Comparison of ENCODE assay signal across 8 cellular contexts in the genomic region with DNA sequence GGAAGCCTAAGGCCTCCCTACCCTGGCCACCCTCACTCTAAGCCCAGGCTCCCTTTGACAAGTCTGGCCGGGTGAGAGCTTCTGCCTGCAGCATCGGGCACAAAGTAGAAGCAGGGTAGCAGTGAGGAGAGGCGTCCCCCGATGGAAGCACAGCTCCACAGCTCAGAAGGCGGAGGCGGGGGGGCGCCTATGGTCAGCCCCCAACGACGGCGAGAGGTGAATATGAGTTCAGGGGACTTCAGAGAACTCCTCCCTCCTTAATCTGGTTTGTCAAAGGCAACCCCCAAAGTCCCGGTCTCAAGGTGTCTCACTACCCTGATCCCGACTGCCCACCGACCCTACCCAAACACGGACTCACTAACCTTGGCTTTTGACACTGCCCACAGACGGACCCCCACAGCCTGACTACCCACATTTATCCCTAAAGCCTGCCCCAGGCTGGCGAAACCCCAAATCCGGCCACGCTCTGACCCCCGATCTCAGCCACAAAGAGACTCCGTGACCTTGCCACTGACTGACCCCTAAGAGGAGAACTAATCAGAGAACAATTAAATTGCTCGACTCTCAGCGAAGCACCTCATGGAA. TPM values are rescaled to one million over a fixed set of nuclear protein-coding genes. Genes with fewer than 3 reads are reported as not detected.
DNase-seq lines count a peak whose midpoint lies in the region; ATAC-seq, FAIRE-seq and TF ChIP-seq lines count a peak whose summit lies in the region.

No MANE protein-coding gene starts in this region.

- H3K4me3 ChIP-seq in HepG2 (replicated peaks in 1 of 3; ENCODE audit: insufficient read depth in 1 of 3, low read depth in 2 of 3, low read length in 3 of 3) = peak overlapping the region; percentile 52 to 72 (median 55); a peak in 5 of 6 replicates
- peak overlapping the region; percentile 85 to 96 for H3K4me3 ChIP-seq in tibial artery

- no peak for FAIRE-seq in HepG2 (lab: Jason Lieb, UNC)

- WGBS in HepG2 (ENCODE audit: low lambda C conversion rate) = 53% methylated on average over 22 of the region's 22 CpGs

- H3K36me3 Mint-ChIP-seq in activated CD4-positive, alpha-beta T cell treated with anti-CD3 and anti-CD28 coated beads, Interleukin-2, amount 10 ng/mL, durations not matched to agents 7 days and 5 days (ENCODE audit: low read depth) = peaks cover 27% of the 10 kb centered on the region
- peaks cover 23% of the 10 kb centered on the region for H3K36me3 Mint-ChIP-seq in activated naive CD8-positive, alpha-beta T cell treated with anti-CD3 and anti-CD28 coated beads, Interleukin-2, amount 50 U/mL, for 24 hours (ENCODE audit: low read depth)

- H4K20me1 ChIP-seq in HepG2 (ENCODE audit: insufficient read depth, low read length) = peaks cover 6% of the 10 kb centered on the region; the same call in 1 of the 2 replicates

- ATAC-seq in activated naive CD8-positive, alpha-beta T cell treated with anti-CD3 and anti-CD28 coated beads, Interleukin-2, amount 50 U/mL, for 24 hours = no peak
- no peak for ATAC-seq in HepG2
- no peak for ATAC-seq in HG03159 (IDR thresholded peaks at IDR 0.05; ENCODE audit: unreplicated experiment)
- ATAC-seq in HG03135 (IDR thresholded peaks at IDR 0.05; ENCODE audit: unreplicated experiment) = no peak

- no peaks in the 10 kb centered on the region for H3K9me3 ChIP-seq in HepG2 (ENCODE audit: low read length)
- no peaks in the 10 kb centered on the region for H3K9me3 ChIP-seq in tibial artery

- H3K9ac ChIP-seq in HepG2 (ENCODE audit: insufficient read depth, low read depth, low read length) = peak overlapping the region; percentile 91

- no peak for TF ChIP-seq RAD21 in HepG2 (CRISPR knock-in tag; IDR thresholded peaks at IDR 0.05)

- no peak for TF ChIP-seq POLR2A in HepG2 (IDR thresholded peaks at IDR 0.05; ENCODE audit: insufficient read depth in 1 of 2, low read depth in 2 of 2, low read length in 2 of 2)

- H3K27me3 Mint-ChIP-seq in activated CD4-positive, alpha-beta T cell treated with anti-CD3 and anti-CD28 coated beads, Interleukin-2, amount 10 ng/mL, durations not matched to agents 7 days and 5 days = no peaks in the 10 kb centered on the region
- H3K27me3 Mint-ChIP-seq in activated naive CD8-positive, alpha-beta T cell treated with anti-CD3 and anti-CD28 coated beads, Interleukin-2, amount 50 U/mL, for 24 hours = no peaks in the 10 kb centered on the region

- no peak for TF ChIP-seq EP300 in HepG2 (IDR thresholded peaks at IDR 0.05; ENCODE audit: low read depth in 2 of 2, low read length in 2 of 2)
- no peak for TF ChIP-seq EP300 in HepG2 (CRISPR knock-in tag; IDR thresholded peaks at IDR 0.05; ENCODE audit: borderline replicate concordance)

- peaks cover 22% of the 10 kb centered on the region for H3K79me2 ChIP-seq in HepG2 (ENCODE audit: insufficient read depth, low read length)

- CTCF ChIA-PET in activated CD4-positive, alpha-beta T cell treated with anti-CD3 and anti-CD28 coated beads, Interleukin-2, amount 10 ng/mL, durations not matched to agents 7 days and 5 days (lab: Charles Lee) = interaction anchor here (1.1 to 5.0 kb wide), 10 partner anchors 9 to 90 kb away, joined by 3 to 31 read pairs (median 6); no protein-coding TSS in a partner anchor
- CTCF ChIA-PET in HepG2 (lab: Yijun Ruan, JAX; ENCODE audit: low intra/inter-chr PET ratio, low total read pairs) = interaction anchor here (1.1 kb wide), 1 partner anchor 9 kb away, joined by 3 read pairs; no protein-coding TSS in a partner anchor

- intact Hi-C loops in HepG2 (cut with micrococcal nuclease; ENCODE audit: unreplicated experiment) = loop anchor here (10.0 kb wide), 1 partner anchor 191 kb away; a partner anchor contains a TSS
- intact Hi-C loops in tibial artery (cut with DNase I; ENCODE audit: low total_unique reads) = no loop called here

- H3K4me1 Mint-ChIP-seq in activated CD4-positive, alpha-beta T cell treated with anti-CD3 and anti-CD28 coated beads, Interleukin-2, amount 10 ng/mL, durations not matched to agents 7 days and 5 days = peaks cover 44% of the 10 kb centered on the region
- H3K4me1 Mint-ChIP-seq in activated naive CD8-positive, alpha-beta T cell treated with anti-CD3 and anti-CD28 coated beads, Interleukin-2, amount 50 U/mL, for 24 hours = peaks cover 53% of the 10 kb centered on the region

- in situ Hi-C loops in HepG2 (cut with HindIII; ENCODE audit: extremely low pct_ligation_motif_present, low pct_unique_long_range_greater_than_20kb) = no loop called here

- H3K27me3 ChIP-seq in HepG2 (ENCODE audit: control insufficient read depth in 1 of 2, insufficient read depth in 2 of 2, low read length in 2 of 2) = no peaks in the 10 kb centered on the region; a peak in 1 of 5 replicates
- H3K27me3 ChIP-seq in tibial artery = no peaks in the 10 kb centered on the region

- peak overlapping the region; percentile 92 for H3K27ac Mint-ChIP-seq in activated CD4-positive, alpha-beta T cell treated with anti-CD3 and anti-CD28 coated beads, Interleukin-2, amount 10 ng/mL, durations not matched to agents 7 days and 5 days
- peak overlapping the region; percentile 86 for H3K27ac Mint-ChIP-seq in activated naive CD8-positive, alpha-beta T cell treated with anti-CD3 and anti-CD28 coated beads, Interleukin-2, amount 50 U/mL, for 24 hours

- POLR2A ChIA-PET in activated CD4-positive, alpha-beta T cell treated with anti-CD3 and anti-CD28 coated beads, Interleukin-2, amount 10 ng/mL, durations not matched to agents 7 days and 5 days (lab: Charles Lee) = interaction anchor here (1.0 to 1.5 kb wide), 3 partner anchors 23 to 83 kb away, joined by 3 to 6 read pairs (median 5); no protein-coding TSS in a partner anchor
- POLR2A ChIA-PET in HepG2 (lab: Yijun Ruan, JAX) = interaction anchor here (0.6 to 6.0 kb wide), 13 partner anchors 8 to 210 kb away, joined by 3 to 54 read pairs (median 4); a partner anchor contains a TSS

- DNase-seq in activated CD4-positive, alpha-beta T cell treated with anti-CD3 and anti-CD28 coated beads, Interleukin-2, amount 10 ng/mL, durations not matched to agents 7 days and 5 days = no peak
- no peak for DNase-seq in activated CD4-positive, alpha-beta T cell treated with anti-CD3 and anti-CD28 coated beads, Interleukin-2, amount 50 U/mL, for 4 hours
- DNase-seq in activated naive CD8-positive, alpha-beta T cell treated with anti-CD3 and anti-CD28 coated beads, Interleukin-2, amount 50 U/mL, for 24 hours = peak; percentile 16
- no peak for DNase-seq in HepG2 (ENCODE audit: low spot score)
- DNase-seq in tibial artery = peak in 1 of 2 donors; percentile 73
- no peak for DNase-seq in NCI-H1048 (lab: John Stamatoyannopoulos, UW)

- H3K36me3 ChIP-seq in HepG2 (replicated peaks in 1 of 2; ENCODE audit: control insufficient read depth in 1 of 2, insufficient read depth in 2 of 2, low read length in 2 of 2) (no peaks in the 10 kb centered on the region), tibial artery (peaks cover 18 to 24% (median 20%) of the 10 kb centered on the region in 3 donors)

- no peak for TF ChIP-seq CTCF in HepG2 (CRISPR knock-in tag; IDR thresholded peaks at IDR 0.05)
- TF ChIP-seq CTCF in tibial artery (IDR thresholded peaks at IDR 0.05) = no peak

- no TSS peak for BruUV-seq in HepG2 (replicated peaks; lab: Mats Ljungman, UMichigan)

- no peak overlapping the region for H2AFZ ChIP-seq in HepG2 (ENCODE audit: low read length)

- H3K4me1 ChIP-seq in HepG2 (ENCODE audit: insufficient read depth, low read length) (peaks cover 69% of the 10 kb centered on the region), tibial artery (peaks cover 0 to 25% (median 15%) of the 10 kb centered on the region in 4 donors)

- H3K4me2 ChIP-seq in HepG2 (ENCODE audit: low read depth, low read length) = peak overlapping the region; percentile 92

- peak overlapping the region; percentile 79 for H3K4me3 Mint-ChIP-seq in activated CD4-positive, alpha-beta T cell treated with anti-CD3 and anti-CD28 coated beads, Interleukin-2, amount 10 ng/mL, durations not matched to agents 7 days and 5 days
- H3K4me3 Mint-ChIP-seq in activated naive CD8-positive, alpha-beta T cell treated with anti-CD3 and anti-CD28 coated beads, Interleukin-2, amount 50 U/mL, for 24 hours = peak overlapping the region; percentile 82

- H3K9me3 Mint-ChIP-seq in activated CD4-positive, alpha-beta T cell treated with anti-CD3 and anti-CD28 coated beads, Interleukin-2, amount 10 ng/mL, durations not matched to agents 7 days and 5 days = no peaks in the 10 kb centered on the region
- H3K9me3 Mint-ChIP-seq in activated naive CD8-positive, alpha-beta T cell treated with anti-CD3 and anti-CD28 coated beads, Interleukin-2, amount 50 U/mL, for 24 hours = no peaks in the 10 kb centered on the region

- H3K27ac ChIP-seq in HepG2 (ENCODE audit: extremely low read length, insufficient read depth, low read length) = peak overlapping the region; percentile 98
- H3K27ac ChIP-seq in tibial artery = peak overlapping the region; percentile 94 to 97

RNA-seq across cellular contexts. Expression of a gene that starts 5.3 kb away (rescaled TPM):
- total RNA-seq in activated CD4-positive, alpha-beta T cell treated with anti-CD3 and anti-CD28 coated beads, Interleukin-2, amount 10 ng/mL, durations not matched to agents 7 days and 5 days = 10 to 100 TPM; 62.7 to 65.2 TPM
- total RNA-seq in HepG2 (2016; rRNA removed; fragmentation: Illumina TruSeq; extraction: Trizol) = 67.8 and 115 TPM in 2 replicates
- total RNA-seq in HepG2 (2016; cell fraction: cytosol; rRNA removed; fragmentation: Illumina TruSeq; extraction: Trizol; ENCODE audit: low read depth) = 119 and 126 TPM in 2 replicates
- total RNA-seq in HepG2 (2016; cell fraction: insoluble cytoplasmic fraction; rRNA removed; fragmentation: Illumina TruSeq; extraction: Trizol) = 65.6 and 120 TPM in 2 replicates
- total RNA-seq in HepG2 (2016; cell fraction: membrane; rRNA removed; fragmentation: Illumina TruSeq; extraction: Trizol) = 79.8 and 82.4 TPM in 2 replicates
- 82.3 and 85.6 TPM in 2 replicates for total RNA-seq in HepG2 (2016; cell fraction: nucleus; rRNA removed; fragmentation: Illumina TruSeq; extraction: Trizol)
- 34.9 and 64.8 TPM in 2 replicates for polyA plus RNA-seq in HepG2 (2011; rRNA removed)
- polyA plus RNA-seq in HepG2 (2011; cell fraction: cytosol; rRNA removed) = 40.3 and 106 TPM in 2 replicates
- polyA plus RNA-seq in HepG2 (2011; cell fraction: nucleus; rRNA removed) = 50.4 and 124 TPM in 2 replicates
- polyA plus RNA-seq in HepG2 (2012) = 19.1 and 19.4 TPM in 2 replicates
- polyA plus RNA-seq in HepG2 (2016; cell fraction: cytosol; fragmentation: Illumina TruSeq; extraction: Trizol; ENCODE audit: low read depth) = 19.4 and 20.9 TPM in 2 replicates
- polyA plus RNA-seq in HepG2 (2016; cell fraction: insoluble cytoplasmic fraction; fragmentation: Illumina TruSeq; extraction: Trizol; ENCODE audit: low read depth) = 67.3 and 67.6 TPM in 2 replicates
- polyA plus RNA-seq in HepG2 (2016; cell fraction: membrane; fragmentation: Illumina TruSeq; extraction: Trizol; ENCODE audit: low read depth) = 27.8 and 28.9 TPM in 2 replicates
- polyA plus RNA-seq in HepG2 (2016; cell fraction: nucleus; fragmentation: Illumina TruSeq; extraction: Trizol; ENCODE audit: insufficient read depth, low read depth) = 106 and 110 TPM in 2 replicates
- polyA minus RNA-seq in HepG2 (2011; rRNA and poly(A)+ RNA removed; ENCODE audit: low replicate concordance) = 66.2 and 315 TPM in 2 replicates
- 18.4 and 43.5 TPM in 2 replicates for polyA minus RNA-seq in HepG2 (2011; cell fraction: cytosol; rRNA and poly(A)+ RNA removed)
- 53.5 and 115 TPM in 2 replicates for polyA minus RNA-seq in HepG2 (2011; cell fraction: nucleus; rRNA and poly(A)+ RNA removed)

RNA-seq across cellular contexts. Expression of a gene that starts 23.0 kb away (rescaled TPM):
- total RNA-seq in activated CD4-positive, alpha-beta T cell treated with anti-CD3 and anti-CD28 coated beads, Interleukin-2, amount 10 ng/mL, durations not matched to agents 7 days and 5 days = 100 to 1,000 TPM; 107 to 112 TPM
- total RNA-seq in HepG2 (2016; rRNA removed; fragmentation: Illumina TruSeq; extraction: Trizol) = 5.7 and 6.6 TPM in 2 replicates
- 1.1 and 1.3 TPM in 2 replicates for total RNA-seq in HepG2 (2016; cell fraction: cytosol; rRNA removed; fragmentation: Illumina TruSeq; extraction: Trizol; ENCODE audit: low read depth)
- 4.9 and 6.0 TPM in 2 replicates for total RNA-seq in HepG2 (2016; cell fraction: insoluble cytoplasmic fraction; rRNA removed; fragmentation: Illumina TruSeq; extraction: Trizol)
- 2.6 TPM in 2 replicates for total RNA-seq in HepG2 (2016; cell fraction: membrane; rRNA removed; fragmentation: Illumina TruSeq; extraction: Trizol)
- total RNA-seq in HepG2 (2016; cell fraction: nucleus; rRNA removed; fragmentation: Illumina TruSeq; extraction: Trizol) = 5.1 and 7.1 TPM in 2 replicates
- 0.50 and 0.65 TPM in 2 replicates for polyA plus RNA-seq in HepG2 (2011; rRNA removed)
- polyA plus RNA-seq in HepG2 (2011; cell fraction: cytosol; rRNA removed) = 0.29 and 0.35 TPM in 2 replicates
- polyA plus RNA-seq in HepG2 (2011; cell fraction: nucleus; rRNA removed) = 1.9 TPM in 2 replicates
- polyA plus RNA-seq in HepG2 (2012) = 0.63 and 1.4 TPM in 2 replicates
- 0.24 and 0.26 TPM in 2 replicates for polyA plus RNA-seq in HepG2 (2016; cell fraction: cytosol; fragmentation: Illumina TruSeq; extraction: Trizol; ENCODE audit: low read depth)
- polyA plus RNA-seq in HepG2 (2016; cell fraction: insoluble cytoplasmic fraction; fragmentation: Illumina TruSeq; extraction: Trizol; ENCODE audit: low read depth) = 3.4 and 4.2 TPM in 2 replicates
- 0.62 and 0.69 TPM in 2 replicates for polyA plus RNA-seq in HepG2 (2016; cell fraction: membrane; fragmentation: Illumina TruSeq; extraction: Trizol; ENCODE audit: low read depth)
- polyA plus RNA-seq in HepG2 (2016; cell fraction: nucleus; fragmentation: Illumina TruSeq; extraction: Trizol; ENCODE audit: insufficient read depth, low read depth) = 12.8 and 14.2 TPM in 2 replicates
- polyA minus RNA-seq in HepG2 (2011; rRNA and poly(A)+ RNA removed; ENCODE audit: low replicate concordance) = 1.8 and 19.5 TPM in 2 replicates
- polyA minus RNA-seq in HepG2 (2011; cell fraction: cytosol; rRNA and poly(A)+ RNA removed) = 0.79 and 1.1 TPM in 2 replicates
- 0.87 and 1.3 TPM in 2 replicates for polyA minus RNA-seq in HepG2 (2011; cell fraction: nucleus; rRNA and poly(A)+ RNA removed)

Comparison
In these comparisons a context has a peak if more than half of its experiments do, and no peak if none do; other contexts are left out.
1. RNA of a gene that starts 23.0 kb away (total RNA-seq): 107 to 112 TPM in activated CD4-positive, alpha-beta T cell treated with anti-CD3 and anti-CD28 coated beads, Interleukin-2, amount 10 ng/mL, durations not matched to agents 7 days and 5 days; 1.1 to 7.1 TPM in HepG2; every median in the first group is over 10 times any median in the second.